Comparison of ENCODE assay signal across 8 cellular contexts in the genomic region with DNA sequence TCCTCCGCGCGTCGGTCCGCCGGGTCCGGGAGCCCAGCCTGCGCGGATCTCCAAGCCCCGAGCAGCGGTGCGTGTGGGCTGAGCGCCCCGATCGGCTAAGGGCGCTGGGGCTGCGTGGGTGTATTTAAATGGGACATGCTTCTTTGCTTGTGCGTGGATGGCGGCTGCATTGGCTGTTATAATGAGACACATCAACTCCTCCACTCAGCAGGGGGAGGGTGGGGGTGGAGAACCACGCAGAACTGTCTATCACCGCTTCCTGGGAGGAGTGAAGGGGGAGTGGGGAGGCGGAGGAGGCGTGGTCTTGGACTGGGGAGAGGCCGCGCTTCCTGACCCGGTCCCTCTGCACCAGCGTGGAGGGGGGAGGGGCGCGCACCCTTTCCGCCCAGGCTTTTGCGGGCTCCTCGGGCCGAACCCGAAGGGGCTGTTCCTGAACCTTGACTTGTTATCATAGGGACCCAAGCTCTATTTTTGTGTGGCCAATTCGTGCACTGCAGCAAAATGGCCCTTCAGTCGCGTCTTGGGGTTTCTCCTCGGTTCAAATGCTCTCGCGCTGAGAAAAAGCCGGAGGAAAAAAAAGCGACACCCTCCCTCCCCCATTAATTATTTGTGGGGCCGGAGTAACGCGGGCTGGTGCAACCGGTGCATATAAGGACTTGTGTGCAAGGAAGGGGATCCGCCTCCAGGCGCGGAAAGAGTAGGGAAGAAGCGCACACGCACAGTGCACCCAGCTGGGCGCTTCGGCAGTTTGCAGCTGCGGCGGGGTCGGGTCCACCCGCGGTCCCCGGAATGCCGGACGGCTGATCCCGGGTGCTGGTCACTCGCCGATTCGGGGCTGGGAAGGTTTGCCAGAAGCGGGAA. TPM values are rescaled to one million over a fixed set of nuclear protein-coding genes. Genes with fewer than 3 reads are reported as not detected.
DNase-seq lines count a peak whose midpoint lies in the region; ATAC-seq, FAIRE-seq and TF ChIP-seq lines count a peak whose summit lies in the region.

A gene (minus strand): TSS at position 180 of the 861 bp plus-strand sequence. CDS start 342 bp downstream, outside the sequence.

- peak within 1 kb of the TSS; percentile 89 for H3K4me3 Mint-ChIP-seq in activated CD4-positive, alpha-beta memory T cell treated with anti-CD3 and anti-CD28 coated beads for 36 hours

- no peaks in the 10 kb centered on the region for H3K9me3 ChIP-seq in duodenal mucosa (ENCODE audit: control insufficient read depth in 1 of 2, low read length in 2 of 2)
- no peaks in the 10 kb centered on the region for H3K9me3 ChIP-seq in lower lobe of right lung

- peak; percentile 98 for FAIRE-seq in GM19239 (lab: Jason Lieb, UNC)

- no peaks in the 10 kb centered on the region for H3K27me3 Mint-ChIP-seq in activated CD4-positive, alpha-beta memory T cell treated with anti-CD3 and anti-CD28 coated beads for 36 hours

- H3K27ac ChIP-seq in duodenal mucosa (ENCODE audit: low read depth, low read length), result peak within 1 kb of the TSS; percentile 46
- H3K27ac ChIP-seq in lower lobe of right lung, result peak within 1 kb of the TSS; percentile 78

- H3K4me1 ChIP-seq in duodenal mucosa (ENCODE audit: control insufficient read depth in 1 of 2, insufficient read depth in 2 of 2, low read length in 2 of 2), result peaks cover 32 to 38% of the 10 kb centered on the region in 2 donors
- H3K4me1 ChIP-seq in lower lobe of right lung, result peaks cover 24% of the 10 kb centered on the region

- peak; percentile 77 for ATAC-seq in HG03442 (IDR thresholded peaks at IDR 0.05; ENCODE audit: unreplicated experiment)
- peak; percentile 96 to 97 for ATAC-seq in lower lobe of right lung

- H3K9me3 Mint-ChIP-seq in activated CD4-positive, alpha-beta memory T cell treated with anti-CD3 and anti-CD28 coated beads for 36 hours, result no peaks in the 10 kb centered on the region

- intact Hi-C loops in activated CD4-positive, alpha-beta memory T cell treated with anti-CD3 and anti-CD28 coated beads for 36 hours (cut with micrococcal nuclease), result loop anchor here (1.0 to 2.0 kb wide), 7 partner anchors 20 to 1688 kb away; a partner anchor contains a TSS
- intact Hi-C loops in lower lobe of right lung (cut with DNase I), result no loop called here

- H3K27ac Mint-ChIP-seq in activated CD4-positive, alpha-beta memory T cell treated with anti-CD3 and anti-CD28 coated beads for 36 hours, result peak within 1 kb of the TSS; percentile 89

- H3K9ac ChIP-seq in duodenal mucosa (ENCODE audit: low read depth in 1 of 2, low read length in 2 of 2), result peak within 1 kb of the TSS; percentile 74 to 85

- H3K4me3 ChIP-seq in duodenal mucosa (ENCODE audit: low read depth in 1 of 2, low read length in 2 of 2) (peak within 1 kb of the TSS; percentile 96 to 97), lower lobe of right lung (peak within 1 kb of the TSS; percentile 84)

- POLR2A ChIA-PET in activated CD4-positive, alpha-beta memory T cell treated with anti-CD3 and anti-CD28 coated beads for 36 hours (lab: Charles Lee), result interaction anchor here (0.6 to 1.7 kb wide), 10 partner anchors 14 to 590 kb away, joined by 3 to 4 read pairs (median 3); a partner anchor contains a TSS

- H3K36me3 ChIP-seq in duodenal mucosa (ENCODE audit: control insufficient read depth in 1 of 2, insufficient read depth in 2 of 2, low read length in 2 of 2), result no peaks in the 10 kb centered on the region
- H3K36me3 ChIP-seq in lower lobe of right lung, result no peaks in the 10 kb centered on the region

- peak; percentile 42 to 94 (median 86) for DNase-seq in C1 segment of cervical spinal cord (lab: John Stamatoyannopoulos, UW)
- peak; percentile 66 for DNase-seq in GM19239 (ENCODE audit: insufficient read length, low spot score)
- peak; percentile 83 for DNase-seq in NCI-H69 (lab: John Stamatoyannopoulos, UW)
- peak; percentile 96 for DNase-seq in activated CD4-positive, alpha-beta memory T cell treated with anti-CD3 and anti-CD28 coated beads for 36 hours
- DNase-seq in lower lobe of right lung, result peak; percentile 95
- peak; percentile 83 to 85 (median 84) for DNase-seq in stimulated activated CD4-positive, alpha-beta T cell treated with anti-CD3 and anti-CD28 coated beads, TNF-alpha, amount 100 ng/mL, for 1 hour (ENCODE audit: low read depth in 3 of 3, low spot score in 1 of 3)

- peaks cover 34% of the 10 kb centered on the region for H3K4me1 Mint-ChIP-seq in activated CD4-positive, alpha-beta memory T cell treated with anti-CD3 and anti-CD28 coated beads for 36 hours (ENCODE audit: low read depth)

- H3K27me3 ChIP-seq in duodenal mucosa (ENCODE audit: control insufficient read depth in 1 of 2, insufficient read depth in 2 of 2, low read length in 2 of 2) (no peaks in the 10 kb centered on the region), lower lobe of right lung (ENCODE audit: low read depth) (peaks cover 6% of the 10 kb centered on the region)

- TF ChIP-seq CTCF in lower lobe of right lung (IDR thresholded peaks at IDR 0.05), result peak; percentile 17

- H3K36me3 Mint-ChIP-seq in activated CD4-positive, alpha-beta memory T cell treated with anti-CD3 and anti-CD28 coated beads for 36 hours, result no peaks in the 10 kb centered on the region

- CTCF ChIA-PET in activated CD4-positive, alpha-beta memory T cell treated with anti-CD3 and anti-CD28 coated beads for 36 hours (lab: Charles Lee), result interaction anchor here (0.6 to 2.1 kb wide), 16 partner anchors 10 to 312 kb away, joined by 3 to 7 read pairs (median 3); no protein-coding TSS in a partner anchor

RNA-seq across cellular contexts. Expression of the gene that starts here (rescaled TPM):
- total RNA-seq in activated CD4-positive, alpha-beta memory T cell treated with anti-CD3 and anti-CD28 coated beads for 36 hours, result 10 to 100 TPM; 22.4 to 27.1 TPM
- 29.3 TPM for total RNA-seq in lower lobe of right lung

Comparison
In these comparisons a context has a peak if more than half of its experiments do, and no peak if none do; other contexts are left out.
1. Peak in every context shown above with its lines: DNase-seq, ATAC-seq, H3K4me3 ChIP-seq and H3K27ac ChIP-seq.